11 cellular contexts compared by ENCODE assay signal in the genomic region with DNA sequence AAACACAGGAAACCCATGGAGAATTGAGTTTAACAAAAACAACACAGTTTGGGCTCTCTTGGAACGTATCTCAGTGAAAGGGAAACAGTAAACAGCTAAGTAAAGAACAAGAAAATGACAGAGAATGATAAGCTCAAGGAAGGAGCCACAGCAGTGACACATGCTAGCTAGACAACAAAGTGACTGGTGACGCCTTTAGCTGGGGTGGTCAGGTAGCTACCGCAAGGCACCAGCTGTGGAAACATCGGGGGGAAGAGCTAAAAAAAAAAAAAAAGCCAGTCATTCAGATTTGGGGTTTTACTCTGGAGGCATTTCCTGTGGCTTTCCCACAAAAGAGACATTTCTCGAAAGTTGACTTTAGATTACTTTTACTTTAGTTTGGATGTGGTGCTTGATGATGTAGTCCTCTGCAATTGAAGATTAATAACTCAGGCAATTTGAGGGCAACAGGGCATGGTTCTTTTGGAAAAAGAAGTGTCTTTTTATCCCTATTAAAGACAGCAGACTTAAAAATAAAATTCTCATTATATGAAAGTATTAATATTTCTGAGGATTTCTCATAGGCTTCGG. TPM values are rescaled to one million over a fixed set of nuclear protein-coding genes. Genes with fewer than 3 reads are reported as not detected.
A peak's percentile ranks its signal among the peaks of the same experiment; 100 is the strongest.
DNase-seq lines count a peak whose midpoint lies in the region; ATAC-seq and TF ChIP-seq lines count a peak whose summit lies in the region.
"Had no signal": no experiment of that assay in that cellular context is flagged by ENCODE, and none has a peak within 500 bp of the region (broad histone marks: within the 10 kb centered on the region; RNA-seq: fewer than 3 reads in every experiment).

No MANE protein-coding gene starts in this region.

- peaks cover 68% of the 10 kb centered on the region for H3K4me1 Mint-ChIP-seq in CD4-positive, alpha-beta T cell (ENCODE audit: low read depth)
- H3K4me1 Mint-ChIP-seq in natural killer cell treated with Interleukin-12 subunit alpha and Interleukin-12 subunit beta and Interleukin-15 and Interleukin-18, amount 100 ng/mL, for 72 hours (ENCODE audit: low read depth in 2 of 2): peaks cover 68 to 77% of the 10 kb centered on the region in 2 donors

- no peaks in the 10 kb centered on the region for H3K36me3 Mint-ChIP-seq in CD4-positive, alpha-beta T cell (ENCODE audit: low read depth)
- H3K36me3 Mint-ChIP-seq in natural killer cell treated with Interleukin-12 subunit alpha and Interleukin-12 subunit beta and Interleukin-15 and Interleukin-18, amount 100 ng/mL, for 72 hours: no peaks in the 10 kb centered on the region

- peaks cover 23% of the 10 kb centered on the region for H3K27me3 ChIP-seq in CD4-positive, alpha-beta T cell (ENCODE audit: control insufficient read depth, insufficient read depth, low read length)
- H3K27me3 ChIP-seq in KMS-11 (ENCODE audit: insufficient read depth, low read depth): peaks cover 15% of the 10 kb centered on the region
- H3K27me3 ChIP-seq: esophagus muscularis mucosa, sigmoid colon had no signal

- POLR2A ChIA-PET in CD4-positive, alpha-beta T cell (lab: Charles Lee): no interaction called here

- no peaks in the 10 kb centered on the region for H3K79me2 ChIP-seq in KMS-11 (ENCODE audit: insufficient read depth, low read depth)

- CTCF ChIA-PET in CD4-positive, alpha-beta T cell (lab: Charles Lee): no interaction called here

- intact Hi-C loops in CD4-positive, alpha-beta T cell (cut with DNase I, micrococcal nuclease): no loop called here
- intact Hi-C loops in left ventricle myocardium superior (cut with micrococcal nuclease): no loop called here

- H3K4me3 Mint-ChIP-seq in CD4-positive, alpha-beta T cell: peak overlapping the region; percentile 6
- peak overlapping the region; percentile 82 for H3K4me3 Mint-ChIP-seq in natural killer cell treated with Interleukin-12 subunit alpha and Interleukin-12 subunit beta and Interleukin-15 and Interleukin-18, amount 100 ng/mL, for 72 hours
- H3K4me3 Mint-ChIP-seq: B cell had no signal

- H3K9me3 ChIP-seq in CD4-positive, alpha-beta T cell (ENCODE audit: control insufficient read depth, low read length): no peaks in the 10 kb centered on the region
- H3K9me3 ChIP-seq: esophagus muscularis mucosa, sigmoid colon had no signal

- H3K27ac Mint-ChIP-seq in CD4-positive, alpha-beta T cell: peak overlapping the region; percentile 59
- peak overlapping the region; percentile 80 to 82 for H3K27ac Mint-ChIP-seq in natural killer cell treated with Interleukin-12 subunit alpha and Interleukin-12 subunit beta and Interleukin-15 and Interleukin-18, amount 100 ng/mL, for 72 hours
- H3K27ac Mint-ChIP-seq: B cell had no signal

- peak overlapping the region; percentile 14; the same call in 1 of the 2 replicates for H3K9ac ChIP-seq in KMS-11

- peaks cover 50% of the 10 kb centered on the region for H3K27me3 Mint-ChIP-seq in CD4-positive, alpha-beta T cell
- H3K27me3 Mint-ChIP-seq in natural killer cell treated with Interleukin-12 subunit alpha and Interleukin-12 subunit beta and Interleukin-15 and Interleukin-18, amount 100 ng/mL, for 72 hours: peaks cover 0 to 24% of the 10 kb centered on the region in 2 donors

- no peaks in the 10 kb centered on the region for H3K36me3 ChIP-seq in KMS-11 (ENCODE audit: insufficient read depth)
- H3K36me3 ChIP-seq: esophagus muscularis mucosa, sigmoid colon had no signal

- H3K4me1 ChIP-seq in KMS-11 (ENCODE audit: low read depth, poor library complexity, severe bottlenecking): peaks cover 27% of the 10 kb centered on the region

- peak overlapping the region; percentile 14; the same call in 1 of the 2 replicates for H2AFZ ChIP-seq in KMS-11 (ENCODE audit: low read depth)

- no peaks in the 10 kb centered on the region for H4K20me1 ChIP-seq in KMS-11 (ENCODE audit: insufficient read depth)

- H3K9me3 Mint-ChIP-seq in CD4-positive, alpha-beta T cell: no peaks in the 10 kb centered on the region
- no peaks in the 10 kb centered on the region for H3K9me3 Mint-ChIP-seq in natural killer cell treated with Interleukin-12 subunit alpha and Interleukin-12 subunit beta and Interleukin-15 and Interleukin-18, amount 100 ng/mL, for 72 hours

- no peak overlapping the region for H3K27ac ChIP-seq in CD4-positive, alpha-beta T cell (ENCODE audit: low read depth, low read length)
- H3K27ac ChIP-seq in KMS-11: peak overlapping the region; percentile 26; the same call in 1 of the 2 replicates
- H3K27ac ChIP-seq: esophagus muscularis mucosa, sigmoid colon had no signal

- DNase-seq in CD4-positive, alpha-beta T cell: peak in 7 of 10 experiments; percentile 6 to 60 (median 19)
- DNase-seq in activated T-cell treated with anti-CD3 and anti-CD28 coated beads, Interleukin-2, amount 50 U/mL, for 1 hour: peak; percentile 28
- DNase-seq in natural killer cell treated with Interleukin-12 subunit alpha and Interleukin-12 subunit beta and Interleukin-15 and Interleukin-18, amount 100 ng/mL, for 72 hours (ENCODE audit: low spot score): peak; percentile 88
- DNase-seq in amygdala (lab: John Stamatoyannopoulos, UW) (no peak), left ventricle myocardium superior (no peak)
- DNase-seq: sigmoid colon had no signal

- no peak overlapping the region for H3K4me3 ChIP-seq in KMS-11 (IDR thresholded peaks at IDR 0.05; ENCODE audit: insufficient read depth, low read depth, low read length)
- H3K4me3 ChIP-seq: esophagus muscularis mucosa, sigmoid colon had no signal

- peak overlapping the region; percentile 71 for H3K4me2 ChIP-seq in KMS-11

- TF ChIP-seq CTCF in CD4-positive, alpha-beta T cell (IDR thresholded peaks at IDR 0.05): no peak
- TF ChIP-seq CTCF in KMS-11 (conservative IDR thresholded peaks at IDR 0.05; ENCODE audit: low read depth, low read length): no peak

- peak; percentile 87 for ATAC-seq in CD4-positive, alpha-beta T cell (ENCODE audit: poor library complexity)
- ATAC-seq in natural killer cell treated with Interleukin-12 subunit alpha and Interleukin-12 subunit beta and Interleukin-15 and Interleukin-18, amount 100 ng/mL, for 72 hours: peak; percentile 89 to 90
- no peak for ATAC-seq in GM18909 (IDR thresholded peaks at IDR 0.05; ENCODE audit: poor library complexity, unreplicated experiment)
- no peak for ATAC-seq in HG02759 (IDR thresholded peaks at IDR 0.05; ENCODE audit: unreplicated experiment)
- no peak for ATAC-seq in left ventricle myocardium superior

RNA-seq across cellular contexts. Expression of a gene that starts 2.1 kb away (rescaled TPM):
- total RNA-seq in CD4-positive, alpha-beta T cell: not detected
- under 1 TPM in 1 of 2 donors, not detected in 1; 0.42 TPM for total RNA-seq in natural killer cell treated with Interleukin-12 subunit alpha and Interleukin-12 subunit beta and Interleukin-15 and Interleukin-18, amount 100 ng/mL, for 72 hours
- not detected for total RNA-seq in left ventricle myocardium superior
- total RNA-seq: B cell had no signal

Comparison
In these comparisons a context has a peak if more than half of its experiments do, and no peak if none do; other contexts are left out.
1. ATAC-seq: peak in CD4-positive, alpha-beta T cell (single experiment) and natural killer cell treated with Interleukin-12 subunit alpha and Interleukin-12 subunit beta and Interleukin-15 and Interleukin-18, amount 100 ng/mL, for 72 hours (2 of 2); none in GM18909 (single experiment), HG02759 (single experiment) and left ventricle myocardium superior (single experiment).
2. DNase-seq: peak in CD4-positive, alpha-beta T cell (7 of 10), activated T-cell treated with anti-CD3 and anti-CD28 coated beads, Interleukin-2, amount 50 U/mL, for 1 hour (single experiment) and natural killer cell treated with Interleukin-12 subunit alpha and Interleukin-12 subunit beta and Interleukin-15 and Interleukin-18, amount 100 ng/mL, for 72 hours (single experiment); none in amygdala (0 of 56) and left ventricle myocardium superior (single experiment).